Comparison of ENCODE assay signal across 10 cellular contexts in the genomic region with DNA sequence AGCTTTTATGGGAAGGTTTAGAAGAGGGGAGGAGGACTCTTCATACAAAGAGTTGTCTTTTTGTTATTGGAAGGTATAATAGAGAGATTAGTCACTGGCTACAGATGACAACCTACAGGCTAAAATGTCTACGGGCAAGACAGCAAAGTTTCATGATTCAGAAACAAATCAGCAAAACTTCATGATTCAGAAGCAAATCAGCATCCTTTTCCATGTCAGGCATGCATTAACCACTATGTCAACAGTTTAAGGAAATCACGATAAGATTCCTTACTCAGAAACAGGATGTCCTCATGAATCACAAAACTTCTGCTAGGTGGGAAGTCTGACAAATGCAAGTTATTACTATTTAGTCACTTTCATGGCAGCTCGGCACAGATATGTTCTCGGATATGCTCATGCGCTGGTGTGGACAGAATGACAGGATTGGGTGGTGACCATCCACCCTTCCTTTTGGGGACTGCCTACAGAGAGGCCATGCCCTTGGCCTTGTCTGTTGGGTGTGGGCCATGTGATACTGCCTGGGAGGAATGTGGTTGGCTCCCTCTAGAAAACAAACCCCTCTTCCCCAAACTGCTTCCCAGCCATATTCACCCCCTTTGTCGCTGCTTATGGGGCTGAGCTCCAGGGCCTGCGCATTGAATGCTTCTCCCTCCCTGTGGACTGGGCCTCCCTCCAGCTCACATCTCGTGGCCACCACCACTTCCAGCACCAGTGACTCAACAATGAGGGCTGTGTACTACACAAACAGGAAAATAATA. TPM values are rescaled to one million over a fixed set of nuclear protein-coding genes. Genes with fewer than 3 reads are reported as not detected.
DNase-seq lines count a peak whose midpoint lies in the region; ATAC-seq and TF ChIP-seq lines count a peak whose summit lies in the region.
"Had no signal": no experiment of that assay in that cellular context is flagged by ENCODE, and none has a peak within 500 bp of the region (broad histone marks: within the 10 kb centered on the region; RNA-seq: fewer than 3 reads in every experiment).

No MANE protein-coding gene starts in this region.

- peak overlapping the region; percentile 96 for H3K27ac Mint-ChIP-seq in MCF 10A (ENCODE audit: low read depth, unreplicated experiment)
- H3K27ac Mint-ChIP-seq: stimulated activated naive B cell treated with anti-CD40 and anti-IgM and Interleukin-4, amounts not matched to agents 10 μg/mL and 1 μg/mL and 100 μg/mL, for 72 hours had no signal

- CTCF ChIA-PET in MCF 10A (lab: Yijun Ruan, JAX): interaction anchor here (0.6 to 7.6 kb wide), 14 partner anchors 11 to 525 kb away, joined by 3 to 175 read pairs (median 6); a partner anchor contains a TSS

- DNase-seq in M059J (ENCODE audit: low read depth) (peak; percentile 99), MCF 10A (ENCODE audit: unreplicated experiment) (peak; percentile 89), left colon (peak in 1 of 2 donors; percentile 46), NCI-H446 treated with DMSO at 0.1 percent for 48 hours (lab: John Stamatoyannopoulos, UW) (no peak), NOMO-1 treated with DMSO at 0.1 percent for 48 hours (lab: John Stamatoyannopoulos, UW; ENCODE audit: unreplicated experiment) (no peak), NCI-H524 treated with DMSO at 0.1 percent for 48 hours (lab: John Stamatoyannopoulos, UW) (no peak)
- DNase-seq: cerebellar nuclear complex; stimulated activated naive B cell treated with anti-CD40 and anti-IgM and Interleukin-4, amounts not matched to agents 10 μg/mL and 1 μg/mL and 100 μg/mL, for 72 hours had no signal

- no peaks in the 10 kb centered on the region for H3K27me3 Mint-ChIP-seq in MCF 10A (ENCODE audit: insufficient read depth, unreplicated experiment)

- no peak for TF ChIP-seq CTCF in MCF 10A (IDR thresholded peaks at IDR 0.05; ENCODE audit: unreplicated experiment)

- H3K4me1 Mint-ChIP-seq in MCF 10A (ENCODE audit: insufficient read depth, unreplicated experiment): peaks cover 52% of the 10 kb centered on the region
- H3K4me1 Mint-ChIP-seq: stimulated activated naive B cell treated with anti-CD40 and anti-IgM and Interleukin-4, amounts not matched to agents 10 μg/mL and 1 μg/mL and 100 μg/mL, for 72 hours had no signal

- POLR2A ChIA-PET in MCF 10A (lab: Yijun Ruan, JAX): interaction anchor here (0.5 to 7.3 kb wide), 17 partner anchors 13 to 529 kb away, joined by 3 to 124 read pairs (median 4); a partner anchor contains a TSS

- H3K27ac ChIP-seq in temporal lobe (ENCODE audit: low read depth, low read length): peak overlapping the region; percentile 67

- no peaks in the 10 kb centered on the region for H3K9me3 Mint-ChIP-seq in MCF 10A (ENCODE audit: unreplicated experiment)

- H3K36me3 Mint-ChIP-seq in MCF 10A (ENCODE audit: insufficient read depth, unreplicated experiment): peaks cover 9% of the 10 kb centered on the region
- H3K36me3 Mint-ChIP-seq: stimulated activated naive B cell treated with anti-CD40 and anti-IgM and Interleukin-4, amounts not matched to agents 10 μg/mL and 1 μg/mL and 100 μg/mL, for 72 hours had no signal

- H3K4me3 Mint-ChIP-seq in MCF 10A (ENCODE audit: unreplicated experiment): peak overlapping the region; percentile 39
- H3K4me3 Mint-ChIP-seq: stimulated activated naive B cell treated with anti-CD40 and anti-IgM and Interleukin-4, amounts not matched to agents 10 μg/mL and 1 μg/mL and 100 μg/mL, for 72 hours had no signal

- BruUV-seq in MCF 10A (replicated peaks; lab: Mats Ljungman, UMichigan): TSS peak; percentile 59

- intact Hi-C loops in MCF 10A (cut with micrococcal nuclease): loop anchor here (1.0 to 5.0 kb wide), 6 partner anchors 11 to 530 kb away; a partner anchor contains a TSS
- intact Hi-C loops in left colon (cut with DNase I, micrococcal nuclease): loop anchor here in 1 of 2 donors (5.0 kb wide), 1 partner anchor 47 kb away; a partner anchor contains a TSS

- peak; percentile 22 for ATAC-seq in left colon
- ATAC-seq in GM21515 (IDR thresholded peaks at IDR 0.05; ENCODE audit: unreplicated experiment): no peak
- ATAC-seq: stimulated activated naive B cell treated with anti-CD40 and anti-IgM and Interleukin-4, amounts not matched to agents 10 μg/mL and 1 μg/mL and 100 μg/mL, for 72 hours had no signal

RNA-seq across cellular contexts. Expression of a gene that starts 10.2 kb away (rescaled TPM):
- total RNA-seq in M059J (2014; rRNA removed; shearing (Covaris generic)): not detected in 2 replicates
- total RNA-seq in MCF 10A (2022) (2.8 and 2.9 TPM in 2 replicates), left colon (not detected), temporal lobe (not detected)

RNA-seq across cellular contexts. Expression of a gene that starts 45.8 kb away (rescaled TPM):
- 611 and 742 TPM in 2 replicates for total RNA-seq in M059J (2014; rRNA removed; shearing (Covaris generic))
- 597 and 618 TPM in 2 replicates for total RNA-seq in MCF 10A (2022)
- total RNA-seq in left colon: 100 to 1,000 TPM; 271 to 585 TPM
- total RNA-seq in temporal lobe: 27.8 TPM

Comparison
In these comparisons a context has a peak if more than half of its experiments do, and no peak if none do; other contexts are left out.
1. DNase-seq: peak in M059J (single experiment) and MCF 10A (single experiment); none in NCI-H446 treated with DMSO at 0.1 percent for 48 hours (single experiment), NOMO-1 treated with DMSO at 0.1 percent for 48 hours (single experiment) and NCI-H524 treated with DMSO at 0.1 percent for 48 hours (single experiment).